Comparison of ENCODE assay signal across 21 cellular contexts in the genomic region with DNA sequence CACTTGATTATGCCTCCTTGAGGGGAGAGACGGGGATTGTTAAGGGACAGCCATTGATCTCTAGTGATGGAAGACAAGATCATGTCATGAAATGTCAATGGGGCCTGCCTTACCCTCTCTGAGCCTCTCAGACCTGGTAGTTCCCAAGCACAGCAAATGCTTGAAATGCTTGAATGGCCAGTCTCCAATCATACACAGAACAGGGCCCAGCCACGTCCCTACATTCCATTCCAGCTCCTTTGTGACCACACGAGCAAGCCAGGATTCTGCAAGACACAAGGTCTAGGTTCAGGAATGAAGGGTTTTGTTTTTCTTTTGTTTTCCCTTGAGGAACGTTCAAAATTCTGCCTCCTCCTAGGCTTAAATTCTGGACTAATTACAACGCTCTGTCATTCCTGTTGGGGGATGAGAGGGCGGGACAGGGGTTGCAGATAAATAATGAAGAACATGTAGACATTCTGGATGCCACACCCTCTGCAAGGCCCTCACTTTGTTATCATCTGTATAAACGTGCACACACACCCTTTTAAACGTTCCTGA.
A peak's percentile ranks its signal among the peaks of the same experiment; 100 is the strongest.
DNase-seq lines count a peak whose midpoint lies in the region; ATAC-seq and TF ChIP-seq lines count a peak whose summit lies in the region.
"Had no signal": no experiment of that assay in that cellular context is flagged by ENCODE, and none has a peak within 500 bp of the region (broad histone marks: within the 10 kb centered on the region; RNA-seq: fewer than 3 reads in every experiment).

No MANE protein-coding gene starts in this region.

- peaks cover 11% of the 10 kb centered on the region; the same call in 1 of the 2 replicates for H3K9me2 ChIP-seq in GM23338 (ENCODE audit: insufficient read depth)

- H3K9me3 ChIP-seq in trophoblast cell (ENCODE audit: insufficient read depth, low read depth, low read length) (no peaks in the 10 kb centered on the region), suprapubic skin (no peaks in the 10 kb centered on the region)
- H3K9me3 ChIP-seq: BLaER1 treated with 17β-estradiol and CSF1 and Interleukin-3, amounts not matched to agents 10 nM and 100 nM; Caco-2; SJSA1 had no signal

- H2BK120ac ChIP-seq in trophoblast cell (ENCODE audit: insufficient read depth, low read length, poor library complexity): no peak overlapping the region

- DNase-seq in EH (ENCODE audit: low read depth) (peak; percentile 34), GM23338 (ENCODE audit: low spot score) (peak; percentile 15), hepatic stellate cell (ENCODE audit: low spot score) (peak; percentile 20), trophoblast cell (peak; percentile 75 to 94), NK-92 (lab: John Stamatoyannopoulos, UW; ENCODE audit: unreplicated experiment) (no peak), suprapubic skin (ENCODE audit: low spot score in 2 of 2) (no peak), posterior vena cava (ENCODE audit: low spot score) (no peak), HuH-7.5 (ENCODE audit: low spot score) (no peak)
- DNase-seq: CD4-positive, alpha-beta memory T cell; DMS 273 treated with DMSO at 0.1 percent for 48 hours; DND-41; NCI-H1694 treated with DMSO at 0.1 percent for 48 hours; NCI-H2107; NCI-H2227 treated with DMSO at 0.1 percent for 48 hours; NCI-H510A treated with DMSO at 0.1 percent for 48 hours; NCI-H82 had no signal

- no peak for TF ChIP-seq CTCF in GM23338 (conservative IDR thresholded peaks at IDR 0.05; ENCODE audit: low read depth in 2 of 2)
- no peak for TF ChIP-seq CTCF in suprapubic skin (IDR thresholded peaks at IDR 0.05)

- no peak for TF ChIP-seq POLR2A in suprapubic skin (IDR thresholded peaks at IDR 0.05)

- intact Hi-C loops in posterior vena cava (cut with DNase I): no loop called here

- no peak overlapping the region for H2AFZ ChIP-seq in GM23338
- no peak overlapping the region for H2AFZ ChIP-seq in trophoblast cell (ENCODE audit: insufficient read depth, low read length, poor library complexity)

- no peaks in the 10 kb centered on the region for H3K9me3 Mint-ChIP-seq in GM23338

- H3K4me1 Mint-ChIP-seq in GM23338: no peaks in the 10 kb centered on the region
- H3K4me1 Mint-ChIP-seq: CD4-positive, alpha-beta memory T cell; IgD-negative memory B cell had no signal

- H4K91ac ChIP-seq in trophoblast cell (ENCODE audit: low read depth, low read length): no peak overlapping the region

- no peaks in the 10 kb centered on the region for H3K36me3 Mint-ChIP-seq in GM23338 (ENCODE audit: low read depth)
- H3K36me3 Mint-ChIP-seq: CD4-positive, alpha-beta memory T cell; IgD-negative memory B cell had no signal

- H3K4me2 ChIP-seq in GM23338 (no peak overlapping the region), trophoblast cell (ENCODE audit: low read length) (no peak overlapping the region)
- H3K4me2 ChIP-seq: BLaER1 treated with 17β-estradiol and CSF1 and Interleukin-3, amounts not matched to agents 10 nM and 100 nM had no signal

- no peaks in the 10 kb centered on the region for H3K36me3 ChIP-seq in GM23338 (ENCODE audit: insufficient read depth)
- H3K36me3 ChIP-seq in trophoblast cell (ENCODE audit: control insufficient read depth in 1 of 2, insufficient read depth in 2 of 2, low read length in 2 of 2): no peaks in the 10 kb centered on the region
- no peaks in the 10 kb centered on the region for H3K36me3 ChIP-seq in suprapubic skin
- H3K36me3 ChIP-seq: BLaER1 treated with 17β-estradiol and CSF1 and Interleukin-3, amounts not matched to agents 10 nM and 100 nM; SJSA1 had no signal

- no peaks in the 10 kb centered on the region for H4K20me1 ChIP-seq in GM23338 (replicated peaks; ENCODE audit: insufficient read depth)
- H4K20me1 ChIP-seq: BLaER1 treated with 17β-estradiol and CSF1 and Interleukin-3, amounts not matched to agents 10 nM and 100 nM had no signal

- H4K12ac ChIP-seq in trophoblast cell (ENCODE audit: low read depth, low read length): no peak overlapping the region

- no CpG with 5 or more reads among the region's 8 CpGs for WGBS in trophoblast cell (ENCODE audit: extremely low coverage, insufficient coverage, insufficient read length)
- 57% methylated on average over 8 of the region's 8 CpGs for WGBS in suprapubic skin

- no peak for TF ChIP-seq EP300 in suprapubic skin (IDR thresholded peaks at IDR 0.05)

- H2AK5ac ChIP-seq in trophoblast cell (ENCODE audit: low read length): no peak overlapping the region

- H3K4me3 ChIP-seq in GM23338: no peak overlapping the region
- H3K4me3 ChIP-seq in trophoblast cell (ENCODE audit: low read depth, low read length): no peak overlapping the region
- no peak overlapping the region for H3K4me3 ChIP-seq in suprapubic skin
- H3K4me3 ChIP-seq: BLaER1 treated with 17β-estradiol and CSF1 and Interleukin-3, amounts not matched to agents 10 nM and 100 nM; SJSA1 had no signal

- no peaks in the 10 kb centered on the region for H3K4me1 ChIP-seq in GM23338 (ENCODE audit: insufficient read depth)
- H3K4me1 ChIP-seq in trophoblast cell (ENCODE audit: control insufficient read depth in 1 of 2, insufficient read depth in 2 of 2, low read length in 2 of 2): peaks cover 3 to 5% of the 10 kb centered on the region in 2 experiments
- H3K4me1 ChIP-seq in suprapubic skin: peaks cover 2% of the 10 kb centered on the region
- H3K4me1 ChIP-seq: BLaER1 treated with 17β-estradiol and CSF1 and Interleukin-3, amounts not matched to agents 10 nM and 100 nM; Caco-2; SJSA1 had no signal

- H4K8ac ChIP-seq in trophoblast cell (ENCODE audit: low read depth, low read length): no peak overlapping the region

- no peak overlapping the region for H3K14ac ChIP-seq in trophoblast cell (ENCODE audit: low read length)

- H3K4me3 Mint-ChIP-seq in GM23338: no peak overlapping the region
- H3K4me3 Mint-ChIP-seq: CD4-positive, alpha-beta memory T cell; IgD-negative memory B cell had no signal

- H3K23ac ChIP-seq in trophoblast cell (ENCODE audit: low read length): no peak overlapping the region

- no peak overlapping the region for H2BK12ac ChIP-seq in trophoblast cell (ENCODE audit: low read length)

- H3K27ac ChIP-seq in GM23338 (ENCODE audit: low read depth): no peak overlapping the region
- H3K27ac ChIP-seq in trophoblast cell (ENCODE audit: low read depth, low read length): peak overlapping the region; percentile 13
- no peak overlapping the region for H3K27ac ChIP-seq in suprapubic skin
- H3K27ac ChIP-seq: BLaER1 treated with 17β-estradiol and CSF1 and Interleukin-3, amounts not matched to agents 10 nM and 100 nM; SJSA1 had no signal

- H3K27me3 Mint-ChIP-seq in GM23338 (ENCODE audit: insufficient read depth, low read depth, poor library complexity): no peaks in the 10 kb centered on the region

- H3K79me2 ChIP-seq in GM23338 (replicated peaks; ENCODE audit: insufficient read depth) (no peaks in the 10 kb centered on the region), trophoblast cell (ENCODE audit: control insufficient read depth, insufficient read depth, low read length, poor library complexity) (no peaks in the 10 kb centered on the region)

- H3K79me1 ChIP-seq in trophoblast cell (ENCODE audit: low read length): peaks cover 2% of the 10 kb centered on the region

- no peaks in the 10 kb centered on the region for H3K27me3 ChIP-seq in GM23338 (ENCODE audit: insufficient read depth)
- no peaks in the 10 kb centered on the region for H3K27me3 ChIP-seq in trophoblast cell (ENCODE audit: insufficient read depth, low read length)
- H3K27me3 ChIP-seq in suprapubic skin: peaks cover 7% of the 10 kb centered on the region
- H3K27me3 ChIP-seq: BLaER1 treated with 17β-estradiol and CSF1 and Interleukin-3, amounts not matched to agents 10 nM and 100 nM had no signal

- no peak for ATAC-seq in GM23338
- ATAC-seq: Right ventricle myocardium inferior had no signal

- no peak overlapping the region for H2BK5ac ChIP-seq in trophoblast cell (ENCODE audit: low read depth, low read length, poor library complexity)

- no peaks in the 10 kb centered on the region for H3F3A ChIP-seq in GM23338 (replicated peaks; ENCODE audit: low read depth)

- H3K4ac ChIP-seq in trophoblast cell (ENCODE audit: low read depth, low read length): no peak overlapping the region

- H3K9ac ChIP-seq in trophoblast cell (ENCODE audit: low read length): no peak overlapping the region
- H3K9ac ChIP-seq: BLaER1 treated with 17β-estradiol and CSF1 and Interleukin-3, amounts not matched to agents 10 nM and 100 nM had no signal

- H3K18ac ChIP-seq in trophoblast cell (ENCODE audit: low read length): no peak overlapping the region

- no peak overlapping the region for H3K27ac Mint-ChIP-seq in GM23338
- H3K27ac Mint-ChIP-seq: IgD-negative memory B cell had no signal

TF ChIP-seq in GM23338, 12 proteins besides CTCF, POLR2A, EP300 and RAD21:
- no peak for TF ChIP-seq ZNF114 (CRISPR knock-in tag; IDR thresholded peaks at IDR 0.05)

Comparison
In these comparisons a context has a peak if more than half of its experiments do, and no peak if none do; other contexts are left out.
1. DNase-seq: peak in EH (single experiment), GM23338 (single experiment), hepatic stellate cell (single experiment) and trophoblast cell (2 of 2); none in NK-92 (single experiment), suprapubic skin (0 of 2), posterior vena cava (single experiment) and HuH-7.5 (single experiment).